In the genomic region with DNA sequence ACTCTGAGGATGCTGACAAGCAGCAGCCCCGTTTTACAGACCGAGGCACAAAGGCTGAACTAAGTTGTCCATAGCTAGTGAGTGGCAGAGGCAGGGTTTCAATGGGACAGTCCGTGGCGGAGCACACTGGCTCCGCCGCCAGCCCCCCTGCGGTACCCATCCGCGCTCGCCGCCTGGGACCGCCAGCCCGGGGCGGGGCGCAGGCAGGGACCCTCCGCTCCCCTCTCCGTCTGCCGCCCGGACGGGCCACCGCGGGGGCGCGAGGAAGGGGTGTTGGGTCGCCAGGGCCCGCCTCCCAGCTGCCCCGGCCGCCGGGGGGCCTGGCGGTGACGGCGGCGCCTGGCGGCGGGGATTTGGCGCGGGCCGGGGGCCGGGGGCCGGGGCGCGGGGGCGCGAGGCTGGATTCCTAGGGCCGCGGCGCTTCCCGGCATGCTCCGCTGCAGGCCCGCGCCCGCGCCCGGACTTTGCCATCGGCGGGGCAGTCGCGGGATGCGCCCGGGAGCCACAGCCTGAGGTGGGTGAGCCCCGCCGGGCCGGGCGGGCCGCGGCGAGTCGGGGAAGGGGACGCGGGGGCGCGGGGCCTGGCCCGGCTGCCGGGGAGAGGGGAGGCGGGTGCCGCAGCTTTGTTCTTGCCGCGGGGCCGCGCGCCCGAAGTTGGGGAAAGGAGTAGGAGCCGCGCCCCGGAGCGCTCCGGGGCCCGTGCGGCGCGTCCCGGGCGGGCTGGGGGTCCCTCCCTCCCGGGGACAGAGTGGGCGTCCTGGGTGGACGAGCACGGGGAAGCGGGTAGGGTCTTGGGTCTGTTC, we compare ENCODE assay signal across 8 cellular contexts. TPM values are rescaled to one million over a fixed set of nuclear protein-coding genes. Genes with fewer than 3 reads are reported as not detected.
DNase-seq lines count a peak whose midpoint lies in the region; ATAC-seq, FAIRE-seq and TF ChIP-seq lines count a peak whose summit lies in the region.

A gene with protein sequence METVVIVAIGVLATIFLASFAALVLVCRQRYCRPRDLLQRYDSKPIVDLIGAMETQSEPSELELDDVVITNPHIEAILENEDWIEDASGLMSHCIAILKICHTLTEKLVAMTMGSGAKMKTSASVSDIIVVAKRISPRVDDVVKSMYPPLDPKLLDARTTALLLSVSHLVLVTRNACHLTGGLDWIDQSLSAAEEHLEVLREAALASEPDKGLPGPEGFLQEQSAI (plus strand): TSS at position 430 of the 803 bp plus-strand sequence. CDS start 3,376 bp downstream, outside the sequence.

- ATAC-seq in sciatic nerve (peak; percentile 65), HG02588 (IDR thresholded peaks at IDR 0.05; ENCODE audit: unreplicated experiment) (no peak)

- no peaks in the 10 kb centered on the region for H3K9me3 Mint-ChIP-seq in immature natural killer cell

- peak within 1 kb of the TSS in 3 of 5 donors; percentile 18 to 42 (median 34) for H3K4me3 Mint-ChIP-seq in immature natural killer cell

- no peaks in the 10 kb centered on the region for H3K4me1 Mint-ChIP-seq in immature natural killer cell

- DNase-seq in COLO668 (lab: John Stamatoyannopoulos, UW; ENCODE audit: unreplicated experiment), result peak; percentile 1
- DNase-seq in Jurkat, Clone E6-1 (ENCODE audit: low read depth, low spot score), result no peak
- no peak for DNase-seq in bronchial epithelial cell (ENCODE audit: low read depth)
- DNase-seq in immature natural killer cell, result no peak
- DNase-seq in sciatic nerve (ENCODE audit: low spot score), result no peak
- DNase-seq in RWPE1 (ENCODE audit: low spot score), result no peak
- no peak for DNase-seq in dedifferentiated amniotic fluid mesenchymal stem cell (ENCODE audit: extremely low spot score)

- no peak for FAIRE-seq in bronchial epithelial cell (lab: Jason Lieb, UNC)

- intact Hi-C loops in sciatic nerve (cut with DNase I), result no loop called here

- H3K27ac ChIP-seq in RWPE1, result no peak within 1 kb of the TSS

- H3K4me3 ChIP-seq in Jurkat, Clone E6-1 (ENCODE audit: low read length), result peak within 1 kb of the TSS; percentile 46
- peak within 1 kb of the TSS; percentile 40 for H3K4me3 ChIP-seq in bronchial epithelial cell (ENCODE audit: low read depth, low read length)

- H3K36me3 ChIP-seq in bronchial epithelial cell (ENCODE audit: control insufficient read depth, insufficient read depth, low read length), result no peaks in the 10 kb centered on the region

- no peak within 1 kb of the TSS for H3K27ac Mint-ChIP-seq in immature natural killer cell

- CTCF ChIA-PET in RWPE1 (lab: Yijun Ruan, JAX), result interaction anchor here (0.6 kb wide), 2 partner anchors 250 to 258 kb away, joined by 3 to 4 read pairs; no protein-coding TSS in a partner anchor

- no peaks in the 10 kb centered on the region for H3K36me3 Mint-ChIP-seq in immature natural killer cell

- POLR2A ChIA-PET in RWPE1 (lab: Yijun Ruan, JAX; ENCODE audit: low non-redundant PET), result no interaction called here

- peaks cover 2 to 12% (median 10%) of the 10 kb centered on the region in 3 donors for H3K27me3 Mint-ChIP-seq in immature natural killer cell (ENCODE audit: low read depth in 3 of 3)

- H3K27me3 ChIP-seq in bronchial epithelial cell (ENCODE audit: control insufficient read depth, insufficient read depth, low read length), result no peaks in the 10 kb centered on the region

- TF ChIP-seq CTCF in bronchial epithelial cell (IDR thresholded peaks at IDR 0.05; ENCODE audit: insufficient read depth, low read length, severe bottlenecking) (no peak), RWPE1 (conservative IDR thresholded peaks at IDR 0.05; ENCODE audit: low read depth) (no peak)

RNA-seq across cellular contexts. Expression of the gene that starts here (rescaled TPM):
- polyA plus RNA-seq in Jurkat, Clone E6-1 (2012; ENCODE audit: insufficient read depth, insufficient read length), result 54.8 TPM
- 22.4 and 32.0 TPM in 2 replicates for total RNA-seq in bronchial epithelial cell
- polyA plus RNA-seq in immature natural killer cell, result not detected
- total RNA-seq in sciatic nerve, result 123 TPM
